8 cellular contexts compared by ENCODE assay signal in the genomic region with DNA sequence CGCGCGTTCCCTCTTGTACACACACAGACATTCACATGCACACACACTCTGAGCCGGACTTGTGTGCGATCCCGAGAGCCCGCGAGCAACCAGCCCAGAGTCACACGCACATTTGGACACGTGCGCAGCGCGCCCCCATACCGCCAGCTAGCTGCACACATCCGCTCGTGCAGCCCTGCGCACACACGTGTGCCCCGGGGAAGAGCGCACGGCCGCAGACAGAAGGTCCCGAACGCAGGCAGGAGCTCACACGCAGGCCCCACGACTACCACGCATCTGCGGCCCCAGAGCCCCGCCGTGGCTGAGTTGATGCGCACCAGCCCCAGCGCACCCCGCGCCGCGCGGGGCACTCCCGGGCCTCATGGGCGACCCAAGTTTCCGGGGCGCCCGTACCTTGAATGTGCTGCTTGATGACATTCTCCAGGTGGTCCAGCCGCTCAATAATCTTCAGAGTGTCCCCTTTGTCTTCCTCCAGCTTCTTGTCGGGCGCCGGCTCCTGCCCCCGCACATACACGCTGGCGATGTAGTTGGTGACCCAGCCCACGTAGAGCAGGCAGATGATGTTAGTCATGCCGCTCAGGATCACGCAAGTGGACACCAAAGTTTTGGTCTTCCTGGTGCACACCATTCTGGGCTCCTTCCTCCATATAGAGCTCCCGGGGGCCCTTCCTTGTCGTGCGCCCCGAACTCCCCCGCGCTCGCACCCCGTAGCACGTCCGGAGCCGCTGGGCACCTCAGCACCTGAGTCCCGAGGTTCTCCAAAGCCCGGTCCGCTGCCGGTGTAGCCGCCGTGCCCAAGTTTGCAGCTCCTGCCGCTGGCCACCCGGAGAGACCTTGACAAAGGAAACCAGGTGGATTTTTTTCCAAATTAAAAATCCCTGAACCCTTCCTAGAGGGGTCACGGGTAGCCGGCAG. TPM values are rescaled to one million over a fixed set of nuclear protein-coding genes. Genes with fewer than 3 reads are reported as not detected.
DNase-seq lines count a peak whose midpoint lies in the region; ATAC-seq and TF ChIP-seq lines count a peak whose summit lies in the region.

No MANE protein-coding gene starts in this region.

- H3K79me2 ChIP-seq in HCT116 (ENCODE audit: insufficient read depth, low read length) (peaks cover 38% of the 10 kb centered on the region), mammary epithelial cell (ENCODE audit: insufficient read depth, low read length) (peaks cover 52% of the 10 kb centered on the region)

- H3K9me3 Mint-ChIP-seq in stimulated activated effector memory CD8-positive, alpha-beta T cell treated with anti-CD3 and anti-CD28 coated beads, Interleukin-12 subunit alpha, Interleukin-12 subunit beta, amount 100 ng/mL, for 72 hours = no peaks in the 10 kb centered on the region

- dilution Hi-C loops in mammary epithelial cell (cut with HindIII; ENCODE audit: low sequenced_read_pairs) = no loop called here

- RAD21 ChIA-PET in HCT116 (lab: Charles Lee; ENCODE audit: low non-redundant PET in 1 of 2, low total read pairs in 2 of 2, uncharacterized antibody in 2 of 2, unreplicated experiment in 2 of 2) = interaction anchor here in 1 of 2 experiments (0.9 kb wide), 1 partner anchor 166 kb away, joined by 3 read pairs; no protein-coding TSS in a partner anchor

- TF ChIP-seq POLR2A in HCT116 (IDR thresholded peaks at IDR 0.05; ENCODE audit: borderline replicate concordance, extremely low read depth, insufficient read depth, insufficient read length) = no peak

- no peak overlapping the region for H3K27ac Mint-ChIP-seq in stimulated activated effector memory CD8-positive, alpha-beta T cell treated with anti-CD3 and anti-CD28 coated beads, Interleukin-12 subunit alpha, Interleukin-12 subunit beta, amount 100 ng/mL, for 72 hours

- ATAC-seq in HCT116 (peak; percentile 21), left lobe of liver (peak; percentile 37), GM18867 (IDR thresholded peaks at IDR 0.05; ENCODE audit: unreplicated experiment) (no peak)
- peak; percentile 14 for ATAC-seq in stimulated activated effector memory CD8-positive, alpha-beta T cell treated with anti-CD3 and anti-CD28 coated beads, Interleukin-12 subunit alpha, Interleukin-12 subunit beta, amount 100 ng/mL, for 72 hours

- H3K36me3 ChIP-seq in HCT116 (ENCODE audit: control insufficient read depth in 1 of 2, insufficient read depth in 2 of 2, low read length in 2 of 2) (no peaks in the 10 kb centered on the region), mammary epithelial cell (ENCODE audit: insufficient read depth, low read length) (no peaks in the 10 kb centered on the region)

- H3K9ac ChIP-seq in HCT116 (ENCODE audit: low read length) (peak overlapping the region; percentile 80), mammary epithelial cell (ENCODE audit: insufficient read depth, low read length) (peak overlapping the region; percentile 73)

- POLR2A ChIA-PET in HCT116 (lab: Charles Lee) = interaction anchor here (0.9 to 1.0 kb wide), 3 partner anchors 9 to 148 kb away, joined by 3 to 4 read pairs (median 3); no protein-coding TSS in a partner anchor

- no peak for TF ChIP-seq RAD21 in HCT116 (IDR thresholded peaks at IDR 0.05; ENCODE audit: low read depth)

- peak; percentile 32 to 66 for DNase-seq in NCI-H524 (lab: John Stamatoyannopoulos, UW)
- no peak for DNase-seq in NCI-H524 treated with DMSO at 0.1 percent for 48 hours (lab: John Stamatoyannopoulos, UW)
- no peak for DNase-seq in HCT116 (ENCODE audit: low read depth, low spot score)
- DNase-seq in NCI-H748 treated with DMSO at 0.1 percent for 48 hours (lab: John Stamatoyannopoulos, UW) = peak; percentile 58
- peak; percentile 58 for DNase-seq in mammary epithelial cell
- DNase-seq in left lobe of liver (ENCODE audit: low spot score) = peak; percentile 54
- DNase-seq in stimulated activated effector memory CD8-positive, alpha-beta T cell treated with anti-CD3 and anti-CD28 coated beads, Interleukin-12 subunit alpha, Interleukin-12 subunit beta, amount 100 ng/mL, for 72 hours (ENCODE audit: low spot score in 2 of 2) = peak; percentile 3 to 50

- H3K4me1 Mint-ChIP-seq in stimulated activated effector memory CD8-positive, alpha-beta T cell treated with anti-CD3 and anti-CD28 coated beads, Interleukin-12 subunit alpha, Interleukin-12 subunit beta, amount 100 ng/mL, for 72 hours = peaks cover 7% of the 10 kb centered on the region

- peak overlapping the region; percentile 96 for H3K4me2 ChIP-seq in HCT116 (ENCODE audit: low read length)
- peak overlapping the region; percentile 91 for H3K4me2 ChIP-seq in mammary epithelial cell (ENCODE audit: insufficient read depth, low read depth, low read length)

- TF ChIP-seq CTCF in HCT116 (IDR thresholded peaks at IDR 0.05 in 2 of 3, conservative IDR thresholded peaks at IDR 0.05 in 1 of 3; ENCODE audit: borderline replicate concordance in 1 of 3, insufficient read depth in 1 of 3, low read depth in 2 of 3, low read length in 2 of 3) (0 out of 6 replicates have a peak, but pooled peaks of 2 of the 3 experiments have one; percentile 7 to 11), mammary epithelial cell (conservative IDR thresholded peaks at IDR 0.05 in 1 of 2, IDR thresholded peaks at IDR 0.05 in 1 of 2; ENCODE audit: extremely low read depth in 1 of 2, insufficient read depth in 1 of 2, low read depth in 1 of 2, low read length in 2 of 2) (peak in 1 of 2 donors; percentile 14)

- H2AFZ ChIP-seq in HCT116 (ENCODE audit: low read depth, low read length, poor library complexity, severe bottlenecking) (peak overlapping the region; percentile 38), mammary epithelial cell (ENCODE audit: low read depth, low read length) (peak overlapping the region; percentile 90)

- BruUV-seq in HCT116 (replicated peaks; lab: Mats Ljungman, UMichigan) = TSS peak; percentile 38
- TSS peak; percentile 52 for BruUV-seq in mammary epithelial cell (replicated peaks; lab: Mats Ljungman, UMichigan)

- no peaks in the 10 kb centered on the region for H3K27me3 ChIP-seq in HCT116 (ENCODE audit: insufficient read depth, low read length)
- H3K27me3 ChIP-seq in mammary epithelial cell (ENCODE audit: insufficient read depth, low read length) = no peaks in the 10 kb centered on the region

- H4K20me1 ChIP-seq in HCT116 (ENCODE audit: insufficient read depth) = peaks cover 6% of the 10 kb centered on the region; the same call in 1 of the 2 replicates
- H4K20me1 ChIP-seq in mammary epithelial cell (ENCODE audit: insufficient read depth, low read length) = no peaks in the 10 kb centered on the region

- H3K27ac ChIP-seq in HCT116 (ENCODE audit: low read depth, low read length) = peak overlapping the region; percentile 58
- H3K27ac ChIP-seq in mammary epithelial cell (ENCODE audit: insufficient read depth, low read depth, low read length) = peak overlapping the region; percentile 51

- CTCF ChIA-PET in HCT116 (lab: Charles Lee) (interaction anchor here (1.0 to 4.0 kb wide), 3 partner anchors 12 to 166 kb away, joined by 3 to 18 read pairs (median 3); no protein-coding TSS in a partner anchor), mammary epithelial cell (lab: Charles Lee; ENCODE audit: low non-redundant PET) (interaction anchor here (0.6 to 1.1 kb wide), 6 partner anchors 37 to 687 kb away, joined by 3 to 7 read pairs (median 3); no protein-coding TSS in a partner anchor)

- H3K4me3 ChIP-seq in HCT116 (replicated peaks in 1 of 2; ENCODE audit: low read depth in 1 of 2, low read length in 2 of 2) (peak overlapping the region; percentile 85 to 91), mammary epithelial cell (replicated peaks in 1 of 3; ENCODE audit: insufficient read depth in 1 of 3, low read depth in 2 of 3, low read length in 3 of 3) (peak overlapping the region; percentile 68 to 75 (median 75))

- 2% methylated on average over 56 of the region's 73 CpGs for WGBS in mammary epithelial cell (ENCODE audit: low coverage, missing lambda C conversion rate)

- intact Hi-C loops in HCT116 (cut with micrococcal nuclease) = loop anchor here (2.0 to 10.0 kb wide), 3 partner anchors 166 to 689 kb away; no protein-coding TSS in a partner anchor
- intact Hi-C loops in mammary epithelial cell (cut with micrococcal nuclease) = loop anchor here (1.0 to 10.0 kb wide), 6 partner anchors 36 to 826 kb away; no protein-coding TSS in a partner anchor

- in situ Hi-C loops in mammary epithelial cell (cut with MboI; ENCODE audit: low sequenced_read_pairs in 2 of 2) = loop anchor here in 1 of 2 donors (5.0 kb wide), 1 partner anchor 166 kb away; no protein-coding TSS in a partner anchor

- no peaks in the 10 kb centered on the region for H3K9me3 ChIP-seq in HCT116 (ENCODE audit: control insufficient read depth in 1 of 2, insufficient read depth in 1 of 2, low read depth in 1 of 2, low read length in 2 of 2)
- H3K9me3 ChIP-seq in mammary epithelial cell (replicated peaks; ENCODE audit: insufficient read depth, low read length) = no peaks in the 10 kb centered on the region

- H3K4me3 Mint-ChIP-seq in stimulated activated effector memory CD8-positive, alpha-beta T cell treated with anti-CD3 and anti-CD28 coated beads, Interleukin-12 subunit alpha, Interleukin-12 subunit beta, amount 100 ng/mL, for 72 hours = peak overlapping the region; percentile 67

- H3K9me2 ChIP-seq in HCT116 (ENCODE audit: insufficient read depth) = no peaks in the 10 kb centered on the region

- peaks cover 17 to 23% of the 10 kb centered on the region in 2 experiments; a peak in 3 of 4 replicates for H3K4me1 ChIP-seq in HCT116 (ENCODE audit: control insufficient read depth in 1 of 2, insufficient read depth in 2 of 2, low read length in 2 of 2)
- peaks cover 26% of the 10 kb centered on the region for H3K4me1 ChIP-seq in mammary epithelial cell (ENCODE audit: insufficient read depth, low read length)

- no peaks in the 10 kb centered on the region for H3K36me3 Mint-ChIP-seq in stimulated activated effector memory CD8-positive, alpha-beta T cell treated with anti-CD3 and anti-CD28 coated beads, Interleukin-12 subunit alpha, Interleukin-12 subunit beta, amount 100 ng/mL, for 72 hours

TF ChIP-seq in HCT116, 20 proteins besides CTCF, POLR2A, EP300 and RAD21:
- TF ChIP-seq, protein P1, sequence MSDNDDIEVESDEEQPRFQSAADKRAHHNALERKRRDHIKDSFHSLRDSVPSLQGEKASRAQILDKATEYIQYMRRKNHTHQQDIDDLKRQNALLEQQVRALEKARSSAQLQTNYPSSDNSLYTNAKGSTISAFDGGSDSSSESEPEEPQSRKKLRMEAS (IDR thresholded peaks at IDR 0.05) = peak; percentile 91
- TF ChIP-seq ELF1 (IDR thresholded peaks at IDR 0.05; ENCODE audit: borderline replicate concordance, low read depth) (no peak), ZFX (IDR thresholded peaks at IDR 0.05) (peak; percentile 26; the same call in 1 of the 2 replicates)

RNA-seq across cellular contexts. Expression of a gene that starts 0.6 kb away (rescaled TPM):
- 19.9 TPM for total RNA-seq in HCT116 (2021; ENCODE audit: unreplicated experiment)
- polyA plus RNA-seq in HCT116 (2012) = 22.3 and 25.1 TPM in 2 replicates
- total RNA-seq in mammary epithelial cell = 10 to 100 TPM; 25.0 to 34.3 TPM
- 33.8 TPM for polyA plus RNA-seq in mammary epithelial cell
- polyA minus RNA-seq in mammary epithelial cell = 34.7 TPM
- total RNA-seq in left lobe of liver = 5.7 TPM

Comparison
In these comparisons a context has a peak if more than half of its experiments do, and no peak if none do; other contexts are left out.
1. DNase-seq: peak in NCI-H524 (2 of 2), NCI-H748 treated with DMSO at 0.1 percent for 48 hours (single experiment), mammary epithelial cell (single experiment), left lobe of liver (single experiment) and stimulated activated effector memory CD8-positive, alpha-beta T cell treated with anti-CD3 and anti-CD28 coated beads, Interleukin-12 subunit alpha, Interleukin-12 subunit beta, amount 100 ng/mL, for 72 hours (2 of 2); none in NCI-H524 treated with DMSO at 0.1 percent for 48 hours (single experiment) and HCT116 (single experiment).